ENCODE assay signal across 10 cellular contexts in genomic region chr20:3165473-3166337, GRCh38. TPM values are rescaled to one million over a fixed set of nuclear protein-coding genes. Genes with fewer than 3 reads are reported as not detected.
A peak's percentile ranks its signal among the peaks of the same experiment; 100 is the strongest.
DNase-seq lines count a peak whose midpoint lies in the region; ATAC-seq and TF ChIP-seq lines count a peak whose summit lies in the region.
"Had no signal": no experiment of that assay in that cellular context is flagged by ENCODE, and none has a peak within 500 bp of the region (broad histone marks: within the 10 kb centered on the region; RNA-seq: fewer than 3 reads in every experiment).

No MANE protein-coding gene starts in this region.

- intact Hi-C loops in A673 (cut with micrococcal nuclease; ENCODE audit: unreplicated experiment) = no loop called here
- intact Hi-C loops in right cardiac atrium (cut with DNase I) = no loop called here

- no peak overlapping the region for H2BK5ac ChIP-seq in mesendoderm (ENCODE audit: low read length)

- POLR2A ChIA-PET in A673 (lab: Charles Lee; ENCODE audit: low non-redundant PET) = interaction anchor here (0.8 kb wide), 1 partner anchor 98 kb away, joined by 5 read pairs; no protein-coding TSS in a partner anchor

- H3K4me3 ChIP-seq in A673 (ENCODE audit: low read depth, low read length, poor library complexity, severe bottlenecking) (peak overlapping the region; percentile 35), H7 (ENCODE audit: insufficient read depth, low read depth, low read length) (no peak overlapping the region), right cardiac atrium (ENCODE audit: low read length) (no peak overlapping the region), coronary artery (no peak overlapping the region), mesendoderm (ENCODE audit: low read length) (no peak overlapping the region)

- H2AK5ac ChIP-seq in mesendoderm (ENCODE audit: low read length) = no peak overlapping the region

- H3K79me1 ChIP-seq in mesendoderm (ENCODE audit: low read length) = no peaks in the 10 kb centered on the region

- no peak overlapping the region for H3K4ac ChIP-seq in mesendoderm (ENCODE audit: low read depth, low read length)

- DNase-seq in A673 (ENCODE audit: low spot score) = peak; percentile 65
- peak; percentile 47 for DNase-seq in H7
- DNase-seq in SHP77 treated with DMSO at 0.1 percent for 48 hours (lab: John Stamatoyannopoulos, UW) = peak; percentile 89
- DNase-seq in right cardiac atrium = peak; percentile 63 to 91 (median 87)
- DNase-seq in coronary artery (ENCODE audit: low spot score) = no peak
- no peak for DNase-seq in mesendoderm
- DNase-seq in SKM-1 (lab: John Stamatoyannopoulos, UW; ENCODE audit: unreplicated experiment) = no peak
- no peak for DNase-seq in activated gamma-delta T cell treated with Interleukin-2 at 50 U/mL for 16 hours
- DNase-seq: WERI-Rb-1 had no signal

- H3K36me3 ChIP-seq in A673 (ENCODE audit: insufficient read depth, low read length, poor library complexity, severe bottlenecking) = no peaks in the 10 kb centered on the region
- H3K36me3 ChIP-seq in H7 (replicated peaks; ENCODE audit: control insufficient read depth, insufficient read depth, low read length) = no peaks in the 10 kb centered on the region; the same call in 1 of the 2 replicates
- H3K36me3 ChIP-seq in mesendoderm (ENCODE audit: control insufficient read depth, insufficient read depth, low read length) = no peaks in the 10 kb centered on the region
- H3K36me3 ChIP-seq: WERI-Rb-1 had no signal

- H3K27ac ChIP-seq in A673 (ENCODE audit: low read depth, low read length, poor library complexity, severe bottlenecking) (no peak overlapping the region), right cardiac atrium (ENCODE audit: low read length) (no peak overlapping the region), coronary artery (no peak overlapping the region), mesendoderm (ENCODE audit: low read depth, low read length) (no peak overlapping the region)
- H3K27ac ChIP-seq: C4-2B had no signal

- H3K27me3 ChIP-seq in A673 (replicated peaks; ENCODE audit: insufficient read depth, low read depth, low read length, poor library complexity) (no peaks in the 10 kb centered on the region), H7 (ENCODE audit: control insufficient read depth, insufficient read depth, low read length) (peaks cover 18% of the 10 kb centered on the region; the same call in 1 of the 2 replicates), right cardiac atrium (ENCODE audit: control insufficient read depth, insufficient read depth) (no peaks in the 10 kb centered on the region), mesendoderm (ENCODE audit: insufficient read depth, low read length, poor library complexity) (no peaks in the 10 kb centered on the region)

- no peaks in the 10 kb centered on the region for H3K79me2 ChIP-seq in mesendoderm (ENCODE audit: control insufficient read depth, insufficient read depth, low read length)

- no peak overlapping the region for H3K18ac ChIP-seq in mesendoderm (ENCODE audit: low read length)

- H4K8ac ChIP-seq in mesendoderm (ENCODE audit: low read depth, low read length) = no peak overlapping the region

- WGBS in right cardiac atrium = 58% methylated on average over 45 of the region's 45 CpGs
- WGBS in mesendoderm (ENCODE audit: extremely low coverage, insufficient coverage, low lambda C conversion rate) = no CpG with 5 or more reads among the region's 45 CpGs

- ATAC-seq in right cardiac atrium = peak; percentile 9 to 34

- H2BK120ac ChIP-seq in mesendoderm (ENCODE audit: low read depth, low read length) = no peak overlapping the region

- H3K23ac ChIP-seq in mesendoderm (ENCODE audit: low read length) = no peak overlapping the region

- H3K4me2 ChIP-seq in mesendoderm (ENCODE audit: low read length) = no peak overlapping the region

- no peak for TF ChIP-seq CTCF in A673 (conservative IDR thresholded peaks at IDR 0.05; ENCODE audit: low read depth, low read length)
- TF ChIP-seq CTCF in coronary artery (IDR thresholded peaks at IDR 0.05) = no peak

- CTCF ChIA-PET in A673 (lab: Charles Lee) = no interaction called here

- no peak overlapping the region for H4K5ac ChIP-seq in mesendoderm (ENCODE audit: low read length)

- no peak overlapping the region for H2BK15ac ChIP-seq in mesendoderm (replicated peaks; ENCODE audit: low read depth)

- H3K9ac ChIP-seq in mesendoderm (ENCODE audit: low read length) = no peak overlapping the region

- no peak overlapping the region for H3K56ac ChIP-seq in mesendoderm (ENCODE audit: low read length)

- H3K9me3 ChIP-seq in A673 (ENCODE audit: low read depth, low read length, poor library complexity, severe bottlenecking) = no peaks in the 10 kb centered on the region
- no peaks in the 10 kb centered on the region for H3K9me3 ChIP-seq in right cardiac atrium (ENCODE audit: control insufficient read depth, low read length)

- BruUV-seq in A673 (replicated peaks; lab: Mats Ljungman, UMichigan) = no TSS peak

- H3K4me1 ChIP-seq in A673 (ENCODE audit: insufficient read depth, low read length, poor library complexity, severe bottlenecking) (peaks cover 10% of the 10 kb centered on the region), right cardiac atrium (ENCODE audit: control insufficient read depth, insufficient read depth, low read length) (no peaks in the 10 kb centered on the region), mesendoderm (ENCODE audit: control insufficient read depth, low read depth, low read length) (peaks cover 3% of the 10 kb centered on the region)

RNA-seq across cellular contexts. Expression of gene FASTKD5, which starts 6.0 kb away (rescaled TPM):
- total RNA-seq in A673 (2021) = 17.6 and 20.4 TPM in 2 replicates
- total RNA-seq in H7 (2014; rRNA removed; shearing (Covaris generic)) = 20.4 and 22.0 TPM in 2 replicates
- 10 to 100 TPM; 16.5 to 21.0 (median 18.8) TPM for total RNA-seq in right cardiac atrium
- 16.8 TPM for polyA plus RNA-seq in right cardiac atrium
- polyA plus RNA-seq in mesendoderm (2013, experiment 1 of 2) = 16.2 TPM
- 16.3 TPM for polyA plus RNA-seq in mesendoderm (2013, experiment 2 of 2)

RNA-seq across cellular contexts. Expression of gene UBOX5, which starts 6.0 kb away (rescaled TPM):
- total RNA-seq in A673 (2021) (6.1 and 7.9 TPM in 2 replicates), right cardiac atrium (1 to 10 TPM; 4.3 to 5.2 (median 4.4) TPM)
- 6.4 and 6.9 TPM in 2 replicates for total RNA-seq in H7 (2014; rRNA removed; shearing (Covaris generic))
- polyA plus RNA-seq in right cardiac atrium = 3.6 TPM
- polyA plus RNA-seq in mesendoderm (2013, experiment 1 of 2) = 2.1 TPM
- polyA plus RNA-seq in mesendoderm (2013, experiment 2 of 2) = 2.2 TPM

RNA-seq across cellular contexts. Expression of gene LZTS3, which starts 7.6 kb away (rescaled TPM):
- total RNA-seq in A673 (2021) (6.1 and 7.5 TPM in 2 replicates), right cardiac atrium (10 to 100 TPM; 14.1 to 26.9 (median 23.0) TPM)
- 10.2 and 11.0 TPM in 2 replicates for total RNA-seq in H7 (2014; rRNA removed; shearing (Covaris generic))
- polyA plus RNA-seq in right cardiac atrium = 16.8 TPM
- 10.5 TPM for polyA plus RNA-seq in mesendoderm (2013, experiment 1 of 2)
- polyA plus RNA-seq in mesendoderm (2013, experiment 2 of 2) = 11.0 TPM

RNA-seq across cellular contexts. Expression of gene DDRGK1, which starts 38.8 kb away (rescaled TPM):
- total RNA-seq in A673 (2021) (60.2 and 72.0 TPM in 2 replicates), right cardiac atrium (10 to 100 TPM; 37.4 to 40.6 (median 38.9) TPM)
- 38.5 and 46.5 TPM in 2 replicates for total RNA-seq in H7 (2014; rRNA removed; shearing (Covaris generic))
- polyA plus RNA-seq in right cardiac atrium = 38.1 TPM
- polyA plus RNA-seq in mesendoderm (2013, experiment 1 of 2) = 38.1 TPM
- polyA plus RNA-seq in mesendoderm (2013, experiment 2 of 2) = 37.7 TPM

RNA-seq across cellular contexts. Expression of gene ITPA, which starts 43.6 kb away (rescaled TPM):
- total RNA-seq in A673 (2021) (79.9 and 81.3 TPM in 2 replicates), right cardiac atrium (10 to 100 TPM; 16.6 to 21.1 (median 17.0) TPM)
- total RNA-seq in H7 (2014; rRNA removed; shearing (Covaris generic)) = 140 and 147 TPM in 2 replicates
- 21.8 TPM for polyA plus RNA-seq in right cardiac atrium
- polyA plus RNA-seq in mesendoderm (2013, experiment 1 of 2) = 88.9 TPM
- polyA plus RNA-seq in mesendoderm (2013, experiment 2 of 2) = 89.3 TPM

Comparison
In these comparisons a context has a peak if more than half of its experiments do, and no peak if none do; other contexts are left out.
1. DNase-seq: peak in A673 (single experiment), H7 (single experiment), SHP77 treated with DMSO at 0.1 percent for 48 hours (single experiment) and right cardiac atrium (3 of 3); none in coronary artery (single experiment), mesendoderm (single experiment), SKM-1 (single experiment) and activated gamma-delta T cell treated with Interleukin-2 at 50 U/mL for 16 hours (single experiment).